In the genomic region with DNA sequence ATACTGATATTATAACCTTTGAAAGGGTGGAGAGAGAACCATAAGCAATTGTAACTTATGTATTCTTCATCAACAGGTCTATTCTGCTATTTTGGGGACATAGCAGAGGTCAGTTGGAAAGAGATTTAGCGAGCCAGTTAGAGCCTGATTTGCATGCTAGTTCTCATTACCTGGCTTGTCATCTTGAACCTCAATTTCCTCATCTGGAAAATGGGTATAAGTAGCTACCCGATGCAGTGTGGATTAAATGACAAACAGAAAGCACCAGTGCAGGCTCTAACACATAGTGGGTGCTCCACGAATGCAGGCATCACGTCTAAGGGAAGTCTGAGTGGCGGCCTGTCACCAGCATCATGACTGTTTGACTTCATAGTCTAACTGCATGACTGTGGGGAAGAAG, we compare ENCODE assay signal across 27 cellular contexts.
"Had no signal": no experiment of that assay in that cellular context is flagged by ENCODE, and none has a peak within 500 bp of the region (broad histone marks: within the 10 kb centered on the region; RNA-seq: fewer than 3 reads in every experiment).

No MANE protein-coding gene starts in this region.

- H3K4me1 ChIP-seq: colonic mucosa had no signal

- ATAC-seq: activated CD4-positive, alpha-beta T cell treated with anti-CD3 and anti-CD28 coated beads for 36 hours; activated naive CD4-positive, alpha-beta T cell treated with anti-CD3 and anti-CD28 coated beads, Interleukin-2, amount 50 U/mL, for 72 hours; activated T-cell treated with anti-CD3 and anti-CD28 coated beads, Interleukin-2, amount 50 U/mL, for 72 hours; gastroesophageal sphincter; heart right ventricle had no signal

- H3K9me3 ChIP-seq: ascending aorta, colonic mucosa, esophagus squamous epithelium, gastroesophageal sphincter, heart right ventricle had no signal

- H3K27me3 ChIP-seq: ascending aorta, brain microvascular endothelial cell, colonic mucosa, esophagus squamous epithelium, gastroesophageal sphincter had no signal

- H3K4me3 Mint-ChIP-seq: activated CD4-positive, alpha-beta memory T cell treated with anti-CD3 and anti-CD28 coated beads, Interleukin-2, amount 10 ng/mL, durations not matched to agents 7 days and 5 days; activated CD4-positive, alpha-beta T cell treated with anti-CD3 and anti-CD28 coated beads for 36 hours; activated CD4-positive, alpha-beta T cell treated with anti-CD3 and anti-CD28 coated beads, Interleukin-2, amount 10 ng/mL, durations not matched to agents 7 days and 5 days; activated naive CD4-positive, alpha-beta T cell treated with anti-CD3 and anti-CD28 coated beads, Interleukin-2, amount 10 ng/mL, durations not matched to agents 7 days and 5 days; activated naive CD8-positive, alpha-beta T cell treated with anti-CD3 and anti-CD28 coated beads, Interleukin-2, amount 10 ng/mL, durations not matched to agents 7 days and 5 days; activated T-cell treated with anti-CD3 and anti-CD28 coated beads, Interleukin-2, amount 50 U/mL, for 24 hours; activated T-cell treated with anti-CD3 and anti-CD28 coated beads, Interleukin-2, amount 50 U/mL, for 72 hours had no signal

- DNase-seq: activated CD4-positive, alpha-beta memory T cell treated with anti-CD3 and anti-CD28 coated beads, Interleukin-2, amount 10 ng/mL, durations not matched to agents 7 days and 5 days; activated CD4-positive, alpha-beta T cell treated with anti-CD3 and anti-CD28 coated beads for 36 hours; activated CD4-positive, alpha-beta T cell treated with anti-CD3 and anti-CD28 coated beads, Interleukin-2, amount 10 ng/mL, durations not matched to agents 7 days and 5 days; activated CD4-positive, alpha-beta T cell treated with anti-CD3 and anti-CD28 coated beads, Interleukin-2, amount 50 U/mL, for 4 hours; activated CD4-positive, CD25-positive, alpha-beta regulatory T cell; activated CD4-positive, CD25-positive, alpha-beta regulatory T cell treated with anti-CD3 and anti-CD28 coated beads, Interleukin-2, amount 50 U/mL, for 72 hours; activated CD8-positive, alpha-beta memory T cell treated with anti-CD3 and anti-CD28 coated beads, Interleukin-2, amount 50 U/mL, for 48 hours; activated gamma-delta T cell; activated naive CD4-positive, alpha-beta T cell; activated naive CD4-positive, alpha-beta T cell treated with anti-CD3 and anti-CD28 coated beads, Interleukin-2, amount 10 ng/mL, durations not matched to agents 7 days and 5 days; activated naive CD8-positive, alpha-beta T cell treated with anti-CD3 and anti-CD28 coated beads, Interleukin-2, amount 10 ng/mL, durations not matched to agents 7 days and 5 days; activated T-cell treated with anti-CD3 and anti-CD28 coated beads for 4 hours; activated T-cell treated with anti-CD3 and anti-CD28 coated beads, Interleukin-2, amount 50 U/mL, for 24 hours; activated T-cell treated with anti-CD3 and anti-CD28 coated beads, Interleukin-2, amount 50 U/mL, for 72 hours; brain microvascular endothelial cell; caudate nucleus; colonic mucosa; effector CD8-positive, alpha-beta T cell; esophagus squamous epithelium; foreskin melanocyte; heart right ventricle; T-helper 2 cell had no signal

- FAIRE-seq: endometrium, endothelial cell of umbilical vein had no signal

- H3K27ac ChIP-seq: ascending aorta, colonic mucosa, esophagus squamous epithelium, gastroesophageal sphincter had no signal

- H3K36me3 ChIP-seq: ascending aorta, brain microvascular endothelial cell, colonic mucosa, esophagus squamous epithelium, gastroesophageal sphincter, heart right ventricle had no signal

- H3K36me3 Mint-ChIP-seq: activated naive CD4-positive, alpha-beta T cell treated with anti-CD3 and anti-CD28 coated beads, Interleukin-2, amount 10 ng/mL, durations not matched to agents 7 days and 5 days; activated naive CD4-positive, alpha-beta T cell treated with anti-CD3 and anti-CD28 coated beads, Interleukin-2, amount 50 U/mL, for 72 hours; activated naive CD8-positive, alpha-beta T cell treated with anti-CD3 and anti-CD28 coated beads, Interleukin-2, amount 10 ng/mL, durations not matched to agents 7 days and 5 days had no signal

- H3K4me1 Mint-ChIP-seq: activated CD4-positive, alpha-beta memory T cell treated with anti-CD3 and anti-CD28 coated beads, Interleukin-2, amount 10 ng/mL, durations not matched to agents 7 days and 5 days; activated CD4-positive, alpha-beta T cell treated with anti-CD3 and anti-CD28 coated beads for 36 hours; activated CD4-positive, alpha-beta T cell treated with anti-CD3 and anti-CD28 coated beads, Interleukin-2, amount 10 ng/mL, durations not matched to agents 7 days and 5 days; activated naive CD4-positive, alpha-beta T cell treated with anti-CD3 and anti-CD28 coated beads, Interleukin-2, amount 10 ng/mL, durations not matched to agents 7 days and 5 days; activated naive CD8-positive, alpha-beta T cell treated with anti-CD3 and anti-CD28 coated beads, Interleukin-2, amount 10 ng/mL, durations not matched to agents 7 days and 5 days had no signal

- H3K9me3 Mint-ChIP-seq: activated CD4-positive, alpha-beta memory T cell treated with anti-CD3 and anti-CD28 coated beads, Interleukin-2, amount 10 ng/mL, durations not matched to agents 7 days and 5 days; activated CD4-positive, alpha-beta T cell treated with anti-CD3 and anti-CD28 coated beads, Interleukin-2, amount 10 ng/mL, durations not matched to agents 7 days and 5 days; activated naive CD4-positive, alpha-beta T cell treated with anti-CD3 and anti-CD28 coated beads, Interleukin-2, amount 10 ng/mL, durations not matched to agents 7 days and 5 days; activated naive CD4-positive, alpha-beta T cell treated with anti-CD3 and anti-CD28 coated beads, Interleukin-2, amount 50 U/mL, for 72 hours; activated naive CD8-positive, alpha-beta T cell treated with anti-CD3 and anti-CD28 coated beads, Interleukin-2, amount 10 ng/mL, durations not matched to agents 7 days and 5 days; activated T-cell treated with anti-CD3 and anti-CD28 coated beads, Interleukin-2, amount 50 U/mL, for 24 hours; activated T-cell treated with anti-CD3 and anti-CD28 coated beads, Interleukin-2, amount 50 U/mL, for 72 hours had no signal

- H3K27ac Mint-ChIP-seq: activated CD4-positive, alpha-beta memory T cell treated with anti-CD3 and anti-CD28 coated beads, Interleukin-2, amount 10 ng/mL, durations not matched to agents 7 days and 5 days; activated CD4-positive, alpha-beta T cell treated with anti-CD3 and anti-CD28 coated beads for 36 hours; activated CD4-positive, alpha-beta T cell treated with anti-CD3 and anti-CD28 coated beads, Interleukin-2, amount 10 ng/mL, durations not matched to agents 7 days and 5 days; activated naive CD4-positive, alpha-beta T cell treated with anti-CD3 and anti-CD28 coated beads, Interleukin-2, amount 10 ng/mL, durations not matched to agents 7 days and 5 days; activated naive CD4-positive, alpha-beta T cell treated with anti-CD3 and anti-CD28 coated beads, Interleukin-2, amount 50 U/mL, for 72 hours; activated naive CD8-positive, alpha-beta T cell treated with anti-CD3 and anti-CD28 coated beads, Interleukin-2, amount 10 ng/mL, durations not matched to agents 7 days and 5 days; activated T-cell treated with anti-CD3 and anti-CD28 coated beads, Interleukin-2, amount 50 U/mL, for 24 hours; activated T-cell treated with anti-CD3 and anti-CD28 coated beads, Interleukin-2, amount 50 U/mL, for 72 hours had no signal

- H3K27me3 Mint-ChIP-seq: activated CD4-positive, alpha-beta memory T cell treated with anti-CD3 and anti-CD28 coated beads, Interleukin-2, amount 10 ng/mL, durations not matched to agents 7 days and 5 days had no signal

- H3K4me3 ChIP-seq: ascending aorta, colonic mucosa, esophagus squamous epithelium, gastroesophageal sphincter, heart right ventricle had no signal
